In genomic region chr1:168416220-168416619, GRCh38 we compare ENCODE assay signal across 27 cellular contexts.
"Had no signal": no experiment of that assay in that cellular context is flagged by ENCODE, and none has a peak within 500 bp of the region (broad histone marks: within the 10 kb centered on the region; RNA-seq: fewer than 3 reads in every experiment).

No MANE protein-coding gene starts in this region.

- FAIRE-seq: urothelium cell line had no signal

- H3K4me1 Mint-ChIP-seq: naive B cell; nephron progenitor cell; neural progenitor cell; stimulated activated naive B cell treated with anti-CD40 and anti-IgM and Interleukin-4, amounts not matched to agents 10 μg/mL and 1 μg/mL and 100 μg/mL, for 72 hours had no signal

- ATAC-seq: natural killer cell; right lobe of liver; stimulated activated naive B cell treated with anti-CD40 and anti-IgM and Interleukin-4, amounts not matched to agents 10 μg/mL and 1 μg/mL and 100 μg/mL, for 72 hours; stimulated activated naive CD8-positive, alpha-beta T cell treated with anti-CD3 and anti-CD28 coated beads, Interleukin-15, Interleukin-2, amounts not matched to agents 100 U/mL and 50 U/mL, for 24 hours; upper lobe of right lung had no signal

- H3K9ac ChIP-seq: neural progenitor cell, parathyroid adenoma had no signal

- DNase-seq: left ventricle myocardium inferior; mesendoderm; naive B cell; natural killer cell; nephron progenitor cell; occipital lobe; right lobe of liver; stimulated activated CD4-positive, alpha-beta T cell treated with anti-CD3 and anti-CD28 coated beads, Interleukin-1b, Interleukin-23, amount 100 ng/mL, for 48 hours; stimulated activated CD4-positive, alpha-beta T cell treated with anti-CD3 and anti-CD28 coated beads, Interleukin-2, amount 100 ng/mL, for 48 hours; stimulated activated CD4-positive, alpha-beta T cell treated with anti-CD3 and anti-CD28 coated beads, Interleukin-4, amount 100 ng/mL, for 4 hours; stimulated activated CD8-positive, alpha-beta memory T cell treated with anti-CD3 and anti-CD28 coated beads, Interleukin-4, amount 100 ng/mL, for 48 hours; stimulated activated naive B cell treated with anti-CD40 and anti-IgM and Interleukin-4, amounts not matched to agents 10 μg/mL and 1 μg/mL and 100 μg/mL, for 72 hours; stimulated activated naive CD8-positive, alpha-beta T cell treated with anti-CD3 and anti-CD28 coated beads, Interleukin-15, Interleukin-2, amounts not matched to agents 100 U/mL and 50 U/mL, for 24 hours; tibial artery; trophoblast cell; upper lobe of right lung had no signal

- H3K27me3 ChIP-seq: hepatocyte, neural progenitor cell, neutrophil, right atrium auricular region, right lobe of liver, suprapubic skin, tibial artery, upper lobe of right lung had no signal

- H3K36me3 Mint-ChIP-seq: mesothelial cell of epicardium; naive B cell; natural killer cell; neural progenitor cell; stimulated activated naive B cell treated with anti-CD40 and anti-IgM and Interleukin-4, amounts not matched to agents 10 μg/mL and 1 μg/mL and 100 μg/mL, for 72 hours had no signal

- H3K9me3 ChIP-seq: left ventricle myocardium inferior, neutrophil, right atrium auricular region, right lobe of liver, suprapubic skin, thoracic aorta, tibial artery, upper lobe of right lung had no signal

- H3K4me3 ChIP-seq: hepatocyte, left ventricle myocardium inferior, lung, neural progenitor cell, right atrium auricular region, right lobe of liver, smooth muscle cell, suprapubic skin, thoracic aorta, tibial artery, upper lobe of right lung had no signal

- H2AFZ ChIP-seq: hepatocyte, neural progenitor cell, parathyroid adenoma had no signal

- H3K27ac Mint-ChIP-seq: mesothelial cell of epicardium; naive B cell; natural killer cell; nephron progenitor cell; neural progenitor cell; stimulated activated naive B cell treated with anti-CD40 and anti-IgM and Interleukin-4, amounts not matched to agents 10 μg/mL and 1 μg/mL and 100 μg/mL, for 72 hours had no signal

- H3K27ac ChIP-seq: hepatocyte, left ventricle myocardium inferior, neural progenitor cell, neutrophil, parathyroid adenoma, right atrium auricular region, right lobe of liver, suprapubic skin, thoracic aorta, tibial artery, upper lobe of right lung had no signal

- H3K4me3 Mint-ChIP-seq: mesothelial cell of epicardium; naive B cell; natural killer cell; nephron progenitor cell; neural progenitor cell; stimulated activated naive B cell treated with anti-CD40 and anti-IgM and Interleukin-4, amounts not matched to agents 10 μg/mL and 1 μg/mL and 100 μg/mL, for 72 hours had no signal

- H3K4me1 ChIP-seq: neural progenitor cell, parathyroid adenoma, right atrium auricular region, right lobe of liver, suprapubic skin, tibial artery, upper lobe of right lung had no signal

- H3K27me3 Mint-ChIP-seq: stimulated activated naive B cell treated with anti-CD40 and anti-IgM and Interleukin-4, amounts not matched to agents 10 μg/mL and 1 μg/mL and 100 μg/mL, for 72 hours had no signal

- H3K4me2 ChIP-seq: hepatocyte, neural progenitor cell, smooth muscle cell had no signal

- H3K79me2 ChIP-seq: hepatocyte, parathyroid adenoma had no signal

- H3K36me3 ChIP-seq: left ventricle myocardium inferior, neural progenitor cell, neutrophil, right atrium auricular region, right lobe of liver, suprapubic skin, thoracic aorta, tibial artery, upper lobe of right lung had no signal

- H3K9me3 Mint-ChIP-seq: mesothelial cell of epicardium; naive B cell; natural killer cell; nephron progenitor cell; neural progenitor cell; stimulated activated naive B cell treated with anti-CD40 and anti-IgM and Interleukin-4, amounts not matched to agents 10 μg/mL and 1 μg/mL and 100 μg/mL, for 72 hours had no signal
